18 cellular contexts compared by ENCODE assay signal in the genomic region with DNA sequence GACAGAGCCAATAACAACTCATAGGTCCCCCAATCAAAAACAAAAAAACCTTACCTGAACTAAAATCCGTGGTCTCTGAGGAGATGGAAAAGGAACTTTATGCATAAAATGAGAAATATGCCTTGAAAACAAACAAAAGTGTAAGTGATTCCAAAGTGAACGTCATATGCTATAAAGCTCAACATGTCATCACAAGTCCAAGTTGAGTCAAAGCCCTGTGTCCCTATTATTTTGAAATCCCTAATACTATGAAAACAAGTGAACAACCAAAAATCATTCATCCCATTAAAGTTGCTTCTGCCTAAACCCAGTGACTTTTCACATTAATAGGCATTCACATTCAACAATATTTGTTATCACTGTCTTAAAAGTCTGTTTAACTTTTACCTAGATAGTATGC.
"Had no signal": no experiment of that assay in that cellular context is flagged by ENCODE, and none has a peak within 500 bp of the region (broad histone marks: within the 10 kb centered on the region; RNA-seq: fewer than 3 reads in every experiment).

No MANE protein-coding gene starts in this region.

- H3K27me3 ChIP-seq: suprapubic skin had no signal

- H3K9me3 ChIP-seq: suprapubic skin had no signal

- H3K27me3 Mint-ChIP-seq: activated naive CD4-positive, alpha-beta T cell treated with anti-CD3 and anti-CD28 coated beads, Interleukin-2, amount 50 U/mL, for 24 hours; natural killer cell treated with Interleukin-12 subunit alpha and Interleukin-12 subunit beta and Interleukin-15 and Interleukin-18, amount 100 ng/mL, for 72 hours; progenitor cell of endocrine pancreas; stimulated activated naive CD8-positive, alpha-beta T cell treated with anti-CD3 and anti-CD28 coated beads, Interleukin-15, Interleukin-2, amounts not matched to agents 100 ng/mL and 50 ng/mL, for 24 hours had no signal

- H3K4me1 ChIP-seq: suprapubic skin had no signal

- DNase-seq: activated CD4-positive, alpha-beta T cell treated with anti-CD3 and anti-CD28 coated beads for 1 hour; activated CD4-positive, alpha-beta T cell treated with anti-CD3 and anti-CD28 coated beads, Interleukin-2, amount 50 U/mL, for 48 hours; activated effector memory CD4-positive, alpha-beta T cell treated with anti-CD3 and anti-CD28 coated beads, Interleukin-2, amount 50 U/mL, for 16 hours; activated T-cell treated with anti-CD3 and anti-CD28 coated beads, Interleukin-2, amount 50 U/mL, for 4 hours; caudate nucleus; cortex of kidney; effector CD4-positive, alpha-beta T cell; hippocampal formation; kidney glomerular epithelial cell; right cardiac atrium; SW 1271 had no signal

- H3K27ac Mint-ChIP-seq: activated naive CD4-positive, alpha-beta T cell treated with anti-CD3 and anti-CD28 coated beads, Interleukin-2, amount 50 U/mL, for 24 hours; natural killer cell treated with Interleukin-12 subunit alpha and Interleukin-12 subunit beta and Interleukin-15 and Interleukin-18, amount 100 ng/mL, for 72 hours; progenitor cell of endocrine pancreas; stimulated activated naive CD8-positive, alpha-beta T cell treated with anti-CD3 and anti-CD28 coated beads, Interleukin-15, Interleukin-2, amounts not matched to agents 100 ng/mL and 50 ng/mL, for 24 hours had no signal

- ATAC-seq: activated T-cell treated with anti-CD3 and anti-CD28 coated beads, Interleukin-2, amount 50 U/mL, for 4 hours; natural killer cell treated with Interleukin-12 subunit alpha and Interleukin-12 subunit beta and Interleukin-15 and Interleukin-18, amount 100 ng/mL, for 72 hours; right cardiac atrium had no signal

- H3K9me3 Mint-ChIP-seq: activated naive CD4-positive, alpha-beta T cell treated with anti-CD3 and anti-CD28 coated beads, Interleukin-2, amount 50 U/mL, for 24 hours; activated T-cell treated with anti-CD3 and anti-CD28 coated beads, Interleukin-2, amount 50 U/mL, for 4 hours; natural killer cell treated with Interleukin-12 subunit alpha and Interleukin-12 subunit beta and Interleukin-15 and Interleukin-18, amount 100 ng/mL, for 72 hours; stimulated activated naive CD8-positive, alpha-beta T cell treated with anti-CD3 and anti-CD28 coated beads, Interleukin-15, Interleukin-2, amounts not matched to agents 100 ng/mL and 50 ng/mL, for 24 hours had no signal

- H3K27ac ChIP-seq: suprapubic skin, VCaP had no signal

- H3K4me3 Mint-ChIP-seq: activated naive CD4-positive, alpha-beta T cell treated with anti-CD3 and anti-CD28 coated beads, Interleukin-2, amount 50 U/mL, for 24 hours; activated T-cell treated with anti-CD3 and anti-CD28 coated beads, Interleukin-2, amount 50 U/mL, for 4 hours; natural killer cell treated with Interleukin-12 subunit alpha and Interleukin-12 subunit beta and Interleukin-15 and Interleukin-18, amount 100 ng/mL, for 72 hours; stimulated activated naive CD8-positive, alpha-beta T cell treated with anti-CD3 and anti-CD28 coated beads, Interleukin-15, Interleukin-2, amounts not matched to agents 100 ng/mL and 50 ng/mL, for 24 hours had no signal

- H3K4me2 ChIP-seq: smooth muscle cell had no signal

- H3K4me3 ChIP-seq: smooth muscle cell, suprapubic skin had no signal
